Comparison of ENCODE assay signal across 8 cellular contexts in genomic region chr5:138752341-138752950, GRCh38. TPM values are rescaled to one million over a fixed set of nuclear protein-coding genes. Genes with fewer than 3 reads are reported as not detected.
DNase-seq lines count a peak whose midpoint lies in the region; ATAC-seq and TF ChIP-seq lines count a peak whose summit lies in the region.

No MANE protein-coding gene starts in this region.

- no peaks in the 10 kb centered on the region for H3K9me3 ChIP-seq in heart right ventricle

- H3K4me1 ChIP-seq in heart right ventricle = peaks cover 10 to 40% (median 37%) of the 10 kb centered on the region in 9 donors

- H3K27me3 Mint-ChIP-seq in T-cell (peaks cover 28 to 33% of the 10 kb centered on the region in 2 donors), osteocyte (ENCODE audit: unreplicated experiment) (no peaks in the 10 kb centered on the region)

- H3K36me3 ChIP-seq in heart right ventricle = peaks cover 0 to 20% (median 0%) of the 10 kb centered on the region in 9 donors

- H3K36me3 Mint-ChIP-seq in T-cell (peaks cover under 1% of the 10 kb centered on the region), osteocyte (ENCODE audit: unreplicated experiment) (peaks cover 17% of the 10 kb centered on the region)

- POLR2A ChIA-PET in T-cell (lab: Charles Lee) = no interaction called here

- peak overlapping the region; percentile 44 to 100 (median 98) for H3K4me3 ChIP-seq in heart right ventricle

- peak overlapping the region; percentile 96 to 100 (median 100) for H3K27ac ChIP-seq in heart right ventricle

- ATAC-seq in heart right ventricle (peak in 4 of 8 donors; percentile 6 to 25 (median 16)), T-cell (replicated peaks in 1 of 4) (peak in 3 of 4 experiments; percentile 4 to 25 (median 21))

- no peaks in the 10 kb centered on the region for H3K27me3 ChIP-seq in heart right ventricle

- TF ChIP-seq CTCF in heart right ventricle (IDR thresholded peaks at IDR 0.05) (peak in 4 of 9 donors; percentile 6 to 26 (median 22)), osteocyte (IDR thresholded peaks at IDR 0.05) (peak; percentile 37)

- H3K9me3 Mint-ChIP-seq in T-cell (no peaks in the 10 kb centered on the region), osteocyte (ENCODE audit: unreplicated experiment) (peaks cover under 1% of the 10 kb centered on the region)

- WGBS in heart right ventricle, 2 donors = 27 to 28% methylated on average over 18 of the region's 18 CpGs

- intact Hi-C loops in heart right ventricle (cut with DNase I) = loop anchor here in 5 of 10 donors (5.0 to 10.0 kb wide), 7 partner anchors 98 to 512 kb away; partner anchors contain the start of gene HSPA9 (in 2 of the 5)
- intact Hi-C loops in cardiac septum (cut with DNase I) = loop anchor here (5.0 kb wide), 2 partner anchors 175 to 510 kb away; partner anchors contain the start of gene HSPA9

- H3K4me3 Mint-ChIP-seq in T-cell = peak overlapping the region; percentile 67 to 76 (median 76)
- H3K4me3 Mint-ChIP-seq in osteocyte (ENCODE audit: unreplicated experiment) = peak overlapping the region; percentile 77

- H3K27ac Mint-ChIP-seq in T-cell (no peak overlapping the region), osteocyte (ENCODE audit: unreplicated experiment) (peak overlapping the region; percentile 75)

- H3K4me1 Mint-ChIP-seq in T-cell (peaks cover 12 to 27% (median 21%) of the 10 kb centered on the region in 3 donors), osteocyte (ENCODE audit: unreplicated experiment) (peaks cover 35% of the 10 kb centered on the region)

- CTCF ChIA-PET in T-cell (lab: Charles Lee) = interaction anchor here in 1 of 2 donors (0.7 kb wide), 2 partner anchors 11 to 173 kb away, joined by 4 read pairs; no protein-coding TSS in a partner anchor

- DNase-seq in heart right ventricle = peak in 1 of 2 donors; percentile 21
- DNase-seq in cardiac septum (ENCODE audit: low spot score) = no peak
- no peak for DNase-seq in T-cell
- DNase-seq in fibroblast of gingiva (ENCODE audit: low read depth) = peak; percentile 48
- DNase-seq in osteocyte (ENCODE audit: extremely low spot score, unreplicated experiment) = no peak
- no peak for DNase-seq in amygdala (lab: John Stamatoyannopoulos, UW)
- no peak for DNase-seq in activated gamma-delta T cell treated with Interleukin-2 at 50 U/mL for 16 hours
- DNase-seq in stimulated activated CD4-positive, alpha-beta T cell treated with anti-CD3 and anti-CD28 coated beads, Interleukin-4, amount 100 ng/mL, for 4 hours = no peak

RNA-seq across cellular contexts. Expression of gene CTNNA1, which starts 0.8 kb away (rescaled TPM):
- 100 to 1,000 TPM; 337 to 416 (median 382) TPM for total RNA-seq in heart right ventricle
- 100 to 1,000 TPM; 128 to 213 TPM for polyA plus RNA-seq in heart right ventricle
- total RNA-seq in cardiac septum = 427 TPM
- 10 to 100 TPM; 13.5 to 33.3 (median 18.5) TPM for total RNA-seq in T-cell
- total RNA-seq in osteocyte = 366 and 375 TPM in 2 replicates

Comparison
In these comparisons a context has a peak if more than half of its experiments do, and no peak if none do; other contexts are left out.
1. RNA of gene CTNNA1, which starts 0.8 kb away (total RNA-seq): 427 TPM in cardiac septum (single experiment), 337 to 416 TPM in heart right ventricle and 366 to 375 TPM in osteocyte; 13.5 to 33.3 TPM in T-cell; every median in the first group is over 4 times any median in the second.